ENCODE assay signal across 14 cellular contexts in the genomic region with DNA sequence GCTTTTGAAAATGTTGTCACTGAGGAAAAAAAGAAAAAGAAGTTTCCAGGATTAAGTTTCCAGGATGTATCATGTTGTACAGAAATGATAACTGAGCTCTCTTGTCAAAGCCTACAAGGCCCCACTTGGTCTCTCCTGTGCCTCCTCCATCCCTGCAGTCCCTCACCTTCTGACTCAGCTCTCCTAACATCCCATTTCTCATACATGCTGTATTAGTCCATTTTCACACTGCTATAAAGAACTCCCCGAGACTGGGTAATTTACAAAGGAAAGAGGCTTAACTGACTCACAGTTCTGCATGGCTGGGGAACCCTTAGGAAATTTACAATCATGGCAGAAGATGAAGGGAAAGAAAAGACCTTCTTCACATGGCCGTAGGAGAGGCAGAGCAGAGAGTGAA.
"Had no signal": no experiment of that assay in that cellular context is flagged by ENCODE, and none has a peak within 500 bp of the region (broad histone marks: within the 10 kb centered on the region; RNA-seq: fewer than 3 reads in every experiment).

No MANE protein-coding gene starts in this region.

- H3K4me3 ChIP-seq: cardiac muscle cell, hepatocyte, ovary, thyroid gland had no signal

- H3K4me3 Mint-ChIP-seq: activated naive CD4-positive, alpha-beta T cell treated with anti-CD3 and anti-CD28 coated beads, Interleukin-2, amount 10 ng/mL, durations not matched to agents 7 days and 5 days; neural crest cell; stimulated activated naive B cell treated with anti-CD40 and anti-IgM and Interleukin-4, amounts not matched to agents 10 μg/mL and 1 μg/mL and 100 μg/mL, for 72 hours had no signal

- H3K9me3 Mint-ChIP-seq: activated naive CD4-positive, alpha-beta T cell treated with anti-CD3 and anti-CD28 coated beads, Interleukin-2, amount 10 ng/mL, durations not matched to agents 7 days and 5 days; activated T-helper 2 cell treated with anti-CD3 and anti-CD28 coated beads, Interferon-gamma antibody, Interleukin-2, Interleukin-4, amounts not matched to agents 10 μg/mL and 5 μg/mL and 100 μg/mL, durations not matched to agents 14 hours and 24 hours and 36 hours; neural crest cell had no signal

- ATAC-seq: activated CD4-positive, CD25-positive, alpha-beta regulatory T cell treated with anti-CD3 and anti-CD28 coated beads, Interleukin-2, amount 50 U/mL, for 24 hours; stimulated activated naive B cell treated with anti-CD40 and anti-IgM and Interleukin-4, amounts not matched to agents 10 μg/mL and 1 μg/mL and 100 μg/mL, for 72 hours had no signal

- H3K9me3 ChIP-seq: ovary, thyroid gland had no signal

- H3K79me2 ChIP-seq: hepatocyte had no signal

- H3K36me3 Mint-ChIP-seq: activated naive CD4-positive, alpha-beta T cell treated with anti-CD3 and anti-CD28 coated beads, Interleukin-2, amount 10 ng/mL, durations not matched to agents 7 days and 5 days had no signal

- H3K27ac ChIP-seq: cardiac muscle cell, hepatocyte, ovary had no signal

- H3K36me3 ChIP-seq: cardiac muscle cell, ovary, thyroid gland had no signal

- H2AFZ ChIP-seq: hepatocyte had no signal

- H3K27ac Mint-ChIP-seq: activated naive CD4-positive, alpha-beta T cell treated with anti-CD3 and anti-CD28 coated beads, Interleukin-2, amount 10 ng/mL, durations not matched to agents 7 days and 5 days; activated T-helper 2 cell treated with anti-CD3 and anti-CD28 coated beads, Interferon-gamma antibody, Interleukin-2, Interleukin-4, amounts not matched to agents 10 μg/mL and 5 μg/mL and 100 μg/mL, durations not matched to agents 14 hours and 24 hours and 36 hours; stimulated activated naive B cell treated with anti-CD40 and anti-IgM and Interleukin-4, amounts not matched to agents 10 μg/mL and 1 μg/mL and 100 μg/mL, for 72 hours had no signal

- H3K4me2 ChIP-seq: hepatocyte had no signal

- H3K27me3 ChIP-seq: ovary, thyroid gland had no signal

- DNase-seq: activated CD4-positive, alpha-beta T cell treated with anti-CD3 and anti-CD28 coated beads, Interleukin-2, amount 50 U/mL, for 1 hour; activated naive CD4-positive, alpha-beta T cell treated with anti-CD3 and anti-CD28 coated beads, Interleukin-2, amount 10 ng/mL, durations not matched to agents 7 days and 5 days; kidney; midbrain; ovary; stimulated activated CD4-positive, alpha-beta T cell treated with anti-CD3 and anti-CD28 coated beads, Interleukin-2, amount 100 ng/mL, for 48 hours; stimulated activated naive B cell treated with anti-CD40 and anti-IgM and Interleukin-4, amounts not matched to agents 10 μg/mL and 1 μg/mL and 100 μg/mL, for 72 hours; T-helper 9 cell; thyroid gland had no signal
